8 cellular contexts compared by ENCODE assay signal in the genomic region with DNA sequence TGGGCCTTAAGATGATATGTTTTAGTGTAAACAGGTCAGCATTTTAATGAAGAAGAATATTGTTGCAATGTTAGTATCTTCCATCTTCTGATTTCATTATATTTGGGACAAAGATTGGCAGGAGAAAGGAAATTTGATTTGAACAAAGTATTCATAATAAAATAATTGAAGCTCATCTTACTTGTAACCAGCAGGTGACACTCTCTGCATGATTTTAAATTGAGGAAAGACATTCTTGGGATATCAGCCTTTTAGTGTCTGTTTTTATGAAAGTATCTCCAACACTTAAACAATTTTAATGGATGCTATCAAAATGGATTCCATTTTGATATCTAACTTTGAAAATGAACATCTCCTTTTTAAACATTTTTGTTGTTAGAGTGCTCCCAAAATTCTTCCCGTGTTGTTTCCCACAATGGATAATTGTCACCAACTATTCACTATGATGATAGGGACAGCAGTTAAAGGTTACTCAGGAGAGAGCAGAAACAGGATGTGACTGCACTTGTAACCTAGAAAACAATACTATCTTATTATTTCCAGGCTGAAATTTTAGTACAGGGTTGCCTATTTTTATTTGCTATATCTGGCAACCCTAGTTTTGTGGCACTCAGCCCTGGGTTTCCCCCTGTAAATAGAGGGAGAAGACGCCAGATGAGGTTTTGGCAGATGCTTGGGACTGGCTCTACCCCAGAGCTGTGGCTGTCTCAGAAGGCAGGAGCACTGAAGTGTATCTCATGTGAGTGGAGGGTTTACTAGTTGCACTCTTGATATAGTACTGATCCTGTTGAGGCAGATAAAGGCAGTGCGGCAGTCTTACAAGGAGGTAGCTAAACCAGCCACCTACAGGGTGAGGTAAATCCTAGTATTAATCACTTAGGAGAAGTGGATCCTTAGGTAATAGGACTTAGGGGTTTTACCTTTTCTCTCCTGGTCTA. TPM values are rescaled to one million over a fixed set of nuclear protein-coding genes. Genes with fewer than 3 reads are reported as not detected.
DNase-seq lines count a peak whose midpoint lies in the region; ATAC-seq and TF ChIP-seq lines count a peak whose summit lies in the region.

No MANE protein-coding gene starts in this region.

- no peak overlapping the region for H3K4me2 ChIP-seq in PC-9

- WGBS in tibial nerve, 2 donors: 57 to 64% methylated on average over 3 of the region's 3 CpGs

- TF ChIP-seq CTCF in PC-9 (conservative IDR thresholded peaks at IDR 0.05) (peak; percentile 67), fibroblast of the aortic adventitia (IDR thresholded peaks at IDR 0.05; ENCODE audit: insufficient read depth, low read length) (peak; percentile 29), tibial nerve (IDR thresholded peaks at IDR 0.05) (peak in 4 of 5 experiments; percentile 13 to 32 (median 20))

- no peaks in the 10 kb centered on the region for H3K9me2 ChIP-seq in PC-9 (ENCODE audit: insufficient read depth)

- H3K36me3 ChIP-seq in PC-9 (ENCODE audit: low read depth): no peaks in the 10 kb centered on the region
- no peaks in the 10 kb centered on the region for H3K36me3 ChIP-seq in tibial nerve

- H3K27ac ChIP-seq in PC-9 (no peak overlapping the region), tibial nerve (no peak overlapping the region)

- H3K36me3 Mint-ChIP-seq in activated naive CD8-positive, alpha-beta T cell treated with anti-CD3 and anti-CD28 coated beads for 36 hours: peaks cover 2% of the 10 kb centered on the region
- H3K36me3 Mint-ChIP-seq in activated naive CD8-positive, alpha-beta T cell treated with anti-CD3 and anti-CD28 coated beads, Interleukin-2, amount 50 U/mL, for 24 hours (ENCODE audit: low read depth): no peaks in the 10 kb centered on the region

- no TSS peak for BruUV-seq in PC-9 (replicated peaks; lab: Mats Ljungman, UMichigan)

- H3K27ac Mint-ChIP-seq in activated naive CD8-positive, alpha-beta T cell treated with anti-CD3 and anti-CD28 coated beads for 36 hours: peak overlapping the region; percentile 43
- no peak overlapping the region for H3K27ac Mint-ChIP-seq in activated naive CD8-positive, alpha-beta T cell treated with anti-CD3 and anti-CD28 coated beads, Interleukin-2, amount 50 U/mL, for 24 hours

- TF ChIP-seq EP300 in tibial nerve (IDR thresholded peaks at IDR 0.05): no peak

- no peak overlapping the region for H3K4me3 ChIP-seq in PC-9
- no peak overlapping the region for H3K4me3 ChIP-seq in fibroblast of the aortic adventitia (ENCODE audit: low read depth, low read length)
- no peak overlapping the region for H3K4me3 ChIP-seq in tibial nerve

- intact Hi-C loops in PC-9 (cut with micrococcal nuclease; ENCODE audit: unreplicated experiment): loop anchor here (1.0 to 10.0 kb wide), 6 partner anchors 56 to 605 kb away; a partner anchor contains a TSS

- no peaks in the 10 kb centered on the region for H3F3A ChIP-seq in PC-9 (ENCODE audit: insufficient read depth, low read depth)

- H3K9me3 ChIP-seq in PC-9 (ENCODE audit: insufficient read depth, low read depth): no peaks in the 10 kb centered on the region
- no peaks in the 10 kb centered on the region for H3K9me3 ChIP-seq in tibial nerve

- peaks cover 2% of the 10 kb centered on the region for H3K4me1 Mint-ChIP-seq in activated naive CD8-positive, alpha-beta T cell treated with anti-CD3 and anti-CD28 coated beads for 36 hours
- H3K4me1 Mint-ChIP-seq in activated naive CD8-positive, alpha-beta T cell treated with anti-CD3 and anti-CD28 coated beads, Interleukin-2, amount 50 U/mL, for 24 hours: peaks cover 5% of the 10 kb centered on the region

- no peaks in the 10 kb centered on the region for H3K79me2 ChIP-seq in PC-9 (ENCODE audit: low read depth)

- H3K4me3 Mint-ChIP-seq in activated naive CD8-positive, alpha-beta T cell treated with anti-CD3 and anti-CD28 coated beads for 36 hours: no peak overlapping the region
- no peak overlapping the region for H3K4me3 Mint-ChIP-seq in activated naive CD8-positive, alpha-beta T cell treated with anti-CD3 and anti-CD28 coated beads, Interleukin-2, amount 50 U/mL, for 24 hours

- H3K27me3 ChIP-seq in PC-9 (ENCODE audit: insufficient read depth, low read depth) (no peaks in the 10 kb centered on the region), tibial nerve (no peaks in the 10 kb centered on the region)

- POLR2A ChIA-PET in PC-9 (lab: Charles Lee; ENCODE audit: unreplicated experiment): interaction anchor here (0.8 kb wide), 1 partner anchor 673 kb away, joined by 11 read pairs; no protein-coding TSS in a partner anchor

- no peaks in the 10 kb centered on the region for H3K9me3 Mint-ChIP-seq in activated naive CD8-positive, alpha-beta T cell treated with anti-CD3 and anti-CD28 coated beads for 36 hours
- no peaks in the 10 kb centered on the region for H3K9me3 Mint-ChIP-seq in activated naive CD8-positive, alpha-beta T cell treated with anti-CD3 and anti-CD28 coated beads, Interleukin-2, amount 50 U/mL, for 24 hours

- no peaks in the 10 kb centered on the region for H4K20me1 ChIP-seq in PC-9 (ENCODE audit: insufficient read depth)

- no peak for TF ChIP-seq POLR2A in tibial nerve (IDR thresholded peaks at IDR 0.05)

- no peaks in the 10 kb centered on the region for H3K27me3 Mint-ChIP-seq in activated naive CD8-positive, alpha-beta T cell treated with anti-CD3 and anti-CD28 coated beads for 36 hours
- H3K27me3 Mint-ChIP-seq in activated naive CD8-positive, alpha-beta T cell treated with anti-CD3 and anti-CD28 coated beads, Interleukin-2, amount 50 U/mL, for 24 hours: no peaks in the 10 kb centered on the region

- DNase-seq in activated naive CD8-positive, alpha-beta T cell treated with anti-CD3 and anti-CD28 coated beads for 36 hours: no peak
- no peak for DNase-seq in activated naive CD8-positive, alpha-beta T cell treated with anti-CD3 and anti-CD28 coated beads, Interleukin-2, amount 50 U/mL, for 24 hours
- no peak for DNase-seq in PC-9
- DNase-seq in fibroblast of the aortic adventitia (ENCODE audit: low read depth): peak; percentile 31
- no peak for DNase-seq in tibial nerve (ENCODE audit: low spot score in 2 of 2)
- no peak for DNase-seq in middle frontal gyrus (ENCODE audit: extremely low spot score, low spot score)
- DNase-seq in stimulated activated CD4-positive, alpha-beta T cell treated with anti-CD3 and anti-CD28 coated beads, Interleukin-4, amount 100 ng/mL, for 24 hours: no peak
- DNase-seq in HK-2 (ENCODE audit: unreplicated experiment): no peak

- no peaks in the 10 kb centered on the region for H3K4me1 ChIP-seq in PC-9 (replicated peaks; ENCODE audit: insufficient read depth)
- H3K4me1 ChIP-seq in tibial nerve: no peaks in the 10 kb centered on the region

- no peak for ATAC-seq in activated naive CD8-positive, alpha-beta T cell treated with anti-CD3 and anti-CD28 coated beads, Interleukin-2, amount 50 U/mL, for 24 hours

- H2AFZ ChIP-seq in PC-9: 0 out of 2 replicates have a peak overlapping the region, but pooled peaks have one; percentile 4

- CTCF ChIA-PET in PC-9 (lab: Charles Lee): interaction anchor here (0.7 to 1.5 kb wide), 4 partner anchors 380 to 663 kb away, joined by 3 to 7 read pairs (median 3); no protein-coding TSS in a partner anchor

RNA-seq across cellular contexts. Expression of a gene that starts 31.0 kb away (rescaled TPM):
- total RNA-seq in activated naive CD8-positive, alpha-beta T cell treated with anti-CD3 and anti-CD28 coated beads for 36 hours: under 1 TPM; 0.38 to 0.43 TPM
- total RNA-seq in PC-9 (2021) (not detected in 2 replicates), fibroblast of the aortic adventitia (ENCODE audit: low replicate concordance) (0.81 TPM in 1 of 2 replicates, not detected in the other), tibial nerve (1 to 10 TPM in 2 of 4 donors, under 1 TPM in 2; 0.42 to 2.0 (median 1.00) TPM)
